Comparison of ENCODE assay signal across 16 cellular contexts in genomic region chr7:1829111-1829510, GRCh38.
"Had no signal": no experiment of that assay in that cellular context is flagged by ENCODE, and none has a peak within 500 bp of the region (broad histone marks: within the 10 kb centered on the region; RNA-seq: fewer than 3 reads in every experiment).

No MANE protein-coding gene starts in this region.

- ATAC-seq: left lobe of liver, sciatic nerve had no signal

- H3K27ac Mint-ChIP-seq: activated CD4-positive, alpha-beta memory T cell treated with anti-CD3 and anti-CD28 coated beads for 36 hours; activated T-helper 1 cell treated with anti-CD3 and anti-CD28 coated beads, Interleukin-12 subunit alpha, Interleukin-12 subunit beta, Interleukin-2, Interleukin-4 antibody, amounts not matched to agents 30 ng/mL and 10 ng/mL and 1 ng/mL, durations not matched to agents 14 hours and 24 hours and 36 hours; brain; mesothelial cell of epicardium had no signal

- H3K9me3 ChIP-seq: prostate gland, SJCRH30 had no signal

- H3K4me3 ChIP-seq: dorsolateral prefrontal cortex, esophagus squamous epithelium, prostate gland, SJCRH30 had no signal

- DNase-seq: activated CD4-positive, alpha-beta memory T cell treated with anti-CD3 and anti-CD28 coated beads for 36 hours; activated CD4-positive, CD25-positive, alpha-beta regulatory T cell treated with anti-CD3 and anti-CD28 coated beads, Interleukin-2, amount 50 U/mL, for 72 hours; activated naive CD4-positive, alpha-beta T cell treated with anti-CD3 and anti-CD28 coated beads, Interleukin-2, amount 50 U/mL, for 16 hours; amniotic stem cell; esophagus squamous epithelium; foreskin fibroblast; SJCRH30; stimulated activated CD4-positive, alpha-beta T cell treated with anti-CD3 and anti-CD28 coated beads, Interleukin-12 subunit alpha, Interleukin-12 subunit beta, amount 100 ng/mL, for 4 hours; stimulated activated naive CD4-positive, alpha-beta T cell had no signal

- H3K36me3 ChIP-seq: prostate gland, SJCRH30 had no signal

- H3K4me1 ChIP-seq: esophagus squamous epithelium, prostate gland, SJCRH30 had no signal

- H3K4me3 Mint-ChIP-seq: activated CD4-positive, alpha-beta memory T cell treated with anti-CD3 and anti-CD28 coated beads for 36 hours; activated T-helper 1 cell treated with anti-CD3 and anti-CD28 coated beads, Interleukin-12 subunit alpha, Interleukin-12 subunit beta, Interleukin-2, Interleukin-4 antibody, amounts not matched to agents 30 ng/mL and 10 ng/mL and 1 ng/mL, durations not matched to agents 14 hours and 24 hours and 36 hours; brain; mesothelial cell of epicardium had no signal

- H3K4me1 Mint-ChIP-seq: brain, mesothelial cell of epicardium had no signal

- H3K27me3 Mint-ChIP-seq: activated CD4-positive, alpha-beta memory T cell treated with anti-CD3 and anti-CD28 coated beads for 36 hours; brain had no signal

- H3K27ac ChIP-seq: dorsolateral prefrontal cortex, esophagus squamous epithelium, prostate gland, SJCRH30 had no signal

- H3K27me3 ChIP-seq: dorsolateral prefrontal cortex, esophagus squamous epithelium, SJCRH30 had no signal
